ENCODE assay signal across 1 cellular context in genomic region chr6:30075094-30075986, GRCh38.
A peak's percentile ranks its signal among the peaks of the same experiment; 100 is the strongest.
TF ChIP-seq lines count a peak whose summit lies in the region.

Gene RNF39 (minus strand): TSS chr6:30075769. CDS start chr6:30075585, 184 bp downstream.

TF ChIP-seq in HepG2, 621 proteins besides CTCF, POLR2A, EP300 and RAD21 (continued from another document and continues in another):
- TF ChIP-seq AKNA (CRISPR knock-in tag; IDR thresholded peaks at IDR 0.05; ENCODE audit: borderline replicate concordance) = peak; percentile 73; the same call in 1 of the 2 replicates
- peak; percentile 65; the same call in 1 of the 2 replicates for TF ChIP-seq RBAK (CRISPR knock-in tag; IDR thresholded peaks at IDR 0.05)
- TF ChIP-seq MTF2 (CRISPR knock-in tag; IDR thresholded peaks at IDR 0.05; ENCODE audit: borderline replicate concordance) = peak; percentile 91; the same call in 1 of the 2 replicates
- TF ChIP-seq CEBPZ (IDR thresholded peaks at IDR 0.05; ENCODE audit: low read length) = no peak
- no peak; the same call in 1 of the 2 replicates for TF ChIP-seq SMAD3 (CRISPR knock-in tag; IDR thresholded peaks at IDR 0.05)
- TF ChIP-seq GATAD2A (CRISPR knock-in tag; IDR thresholded peaks at IDR 0.05) = peak; percentile 74
- TF ChIP-seq ZBTB7B (CRISPR knock-in tag; IDR thresholded peaks at IDR 0.05) = peak; percentile 62
- TF ChIP-seq ZNF781 (CRISPR knock-in tag; IDR thresholded peaks at IDR 0.05; ENCODE audit: borderline replicate concordance, not compliant biosample characterization) = no peak
- TF ChIP-seq MAZ (IDR thresholded peaks at IDR 0.05; ENCODE audit: borderline replicate concordance, low read depth, low read length) = no peak; the same call in 1 of the 2 replicates
- TF ChIP-seq MAZ (CRISPR knock-in tag; IDR thresholded peaks at IDR 0.05; ENCODE audit: low read depth) = peak; percentile 35; the same call in 1 of the 2 replicates
- TF ChIP-seq GABPB1 (CRISPR knock-in tag; IDR thresholded peaks at IDR 0.05) = peak; percentile 68
- TF ChIP-seq SCMH1 (CRISPR knock-in tag; IDR thresholded peaks at IDR 0.05; ENCODE audit: borderline replicate concordance) = no peak
- peak; percentile 57; the same call in 1 of the 2 replicates for TF ChIP-seq ZNF773 (CRISPR knock-in tag; IDR thresholded peaks at IDR 0.05; ENCODE audit: borderline replicate concordance)
- no peak for TF ChIP-seq ZNF431 (CRISPR knock-in tag; IDR thresholded peaks at IDR 0.05; ENCODE audit: borderline replicate concordance, low read depth)
- TF ChIP-seq THAP9 (CRISPR knock-in tag; IDR thresholded peaks at IDR 0.05; ENCODE audit: borderline replicate concordance) = peak; percentile 53
- peak; percentile 52; the same call in 1 of the 2 replicates for TF ChIP-seq ARNT2 (CRISPR knock-in tag; IDR thresholded peaks at IDR 0.05; ENCODE audit: low read depth)
- no peak for TF ChIP-seq PRMT3 (CRISPR knock-in tag; IDR thresholded peaks at IDR 0.05; ENCODE audit: borderline replicate concordance, low read depth)
- no peak; the same call in 1 of the 2 replicates for TF ChIP-seq BATF2 (CRISPR knock-in tag; IDR thresholded peaks at IDR 0.05)
- 0 out of 2 replicates have a peak, but pooled peaks have one; percentile 54 for TF ChIP-seq ZHX1 (CRISPR knock-in tag; IDR thresholded peaks at IDR 0.05; ENCODE audit: low read depth)
- TF ChIP-seq EED (CRISPR knock-in tag; IDR thresholded peaks at IDR 0.05) = peak; percentile 91
- TF ChIP-seq ZNF329 (CRISPR knock-in tag; IDR thresholded peaks at IDR 0.05; ENCODE audit: low read depth) = 0 out of 2 replicates have a peak, but pooled peaks have one; percentile 47
- TF ChIP-seq MXD4 (CRISPR knock-in tag; IDR thresholded peaks at IDR 0.05) = no peak
- TF ChIP-seq NFKB2 (CRISPR knock-in tag; IDR thresholded peaks at IDR 0.05; ENCODE audit: borderline replicate concordance) = peak; percentile 56; the same call in 1 of the 2 replicates
- TF ChIP-seq MEIS2 (CRISPR knock-in tag; IDR thresholded peaks at IDR 0.05) = peak; percentile 25; the same call in 1 of the 2 replicates
- TF ChIP-seq JUND (CRISPR knock-in tag; IDR thresholded peaks at IDR 0.05) = no peak
- no peak for TF ChIP-seq GABPA (IDR thresholded peaks at IDR 0.05; ENCODE audit: low read depth, low read length)
- TF ChIP-seq GABPA (CRISPR knock-in tag; IDR thresholded peaks at IDR 0.05; ENCODE audit: low read depth) = no peak
- peak; percentile 63 for TF ChIP-seq DBP (CRISPR knock-in tag; IDR thresholded peaks at IDR 0.05; ENCODE audit: not compliant biosample characterization)
- no peak for TF ChIP-seq ZNF362 (CRISPR knock-in tag; IDR thresholded peaks at IDR 0.05; ENCODE audit: borderline replicate concordance)
- peak; percentile 84; the same call in 1 of the 2 replicates for TF ChIP-seq FOXK1 (CRISPR knock-in tag; IDR thresholded peaks at IDR 0.05; ENCODE audit: borderline replicate concordance, low read depth)
- 0 out of 2 replicates have a peak, but pooled peaks have one; percentile 19 for TF ChIP-seq ZNF646 (CRISPR knock-in tag; IDR thresholded peaks at IDR 0.05)
